In the genomic region with DNA sequence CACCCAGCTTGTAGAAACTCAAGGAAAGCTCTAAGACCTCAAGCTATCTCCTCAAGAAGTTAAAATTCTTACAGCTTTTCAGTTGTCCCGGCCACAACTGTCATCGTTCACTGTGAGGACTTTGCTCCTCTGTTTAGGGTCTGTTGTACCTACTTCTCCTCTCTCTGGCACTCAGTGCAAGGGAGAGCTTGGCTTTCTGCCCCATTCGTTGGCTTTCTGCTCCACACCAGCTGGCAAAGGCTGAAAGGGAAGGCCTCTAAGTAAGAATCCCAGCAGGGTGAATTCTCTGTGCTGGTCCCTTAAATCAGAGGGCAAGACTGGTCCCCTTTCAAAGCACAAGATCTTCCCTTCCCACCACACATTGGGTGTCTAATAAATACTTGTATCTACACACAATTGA, we compare ENCODE assay signal across 1 cellular context.
TF ChIP-seq lines count a peak whose summit lies in the region.

No MANE protein-coding gene starts in this region.

TF ChIP-seq in HepG2, 621 proteins besides CTCF, POLR2A, EP300 and RAD21 (continued from another document):
- TF ChIP-seq ZNF609 (CRISPR knock-in tag; IDR thresholded peaks at IDR 0.05; ENCODE audit: borderline replicate concordance) = no peak
- TF ChIP-seq ZNF672 (CRISPR knock-in tag; IDR thresholded peaks at IDR 0.05) = no peak
- no peak for TF ChIP-seq MIER2 (CRISPR knock-in tag; IDR thresholded peaks at IDR 0.05)
- no peak for TF ChIP-seq FOXO4 (CRISPR knock-in tag; conservative IDR thresholded peaks at IDR 0.05)
- no peak for TF ChIP-seq FOXA1 (IDR thresholded peaks at IDR 0.05)
- TF ChIP-seq FOXA1 (CRISPR knock-in tag; IDR thresholded peaks at IDR 0.05) = no peak
- TF ChIP-seq ZNF441 (CRISPR knock-in tag; IDR thresholded peaks at IDR 0.05; ENCODE audit: borderline replicate concordance) = no peak
- no peak for TF ChIP-seq RARG (CRISPR knock-in tag; IDR thresholded peaks at IDR 0.05; ENCODE audit: low read depth)
- TF ChIP-seq ELF3 (CRISPR knock-in tag; IDR thresholded peaks at IDR 0.05) = no peak
- TF ChIP-seq JUN (CRISPR knock-in tag; IDR thresholded peaks at IDR 0.05) = no peak
- TF ChIP-seq, protein P1, sequence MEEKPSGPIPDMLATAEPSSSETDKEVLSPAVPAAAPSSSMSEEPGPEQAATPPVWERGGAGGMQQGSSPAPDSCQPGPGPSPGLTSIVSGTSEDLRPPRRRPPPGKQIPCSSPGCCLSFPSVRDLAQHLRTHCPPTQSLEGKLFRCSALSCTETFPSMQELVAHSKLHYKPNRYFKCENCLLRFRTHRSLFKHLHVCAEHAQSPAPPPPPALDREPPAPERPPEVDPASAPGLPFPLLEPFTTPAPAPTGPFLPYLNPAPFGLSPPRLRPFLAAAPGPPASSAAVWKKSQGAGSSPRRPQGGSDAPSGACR (CRISPR knock-in tag; IDR thresholded peaks at IDR 0.05) = no peak
- no peak for TF ChIP-seq MZF1 (CRISPR knock-in tag; IDR thresholded peaks at IDR 0.05; ENCODE audit: borderline replicate concordance)
- TF ChIP-seq FOXK1 (CRISPR knock-in tag; IDR thresholded peaks at IDR 0.05; ENCODE audit: borderline replicate concordance, low read depth) = no peak
